In the genomic region with DNA sequence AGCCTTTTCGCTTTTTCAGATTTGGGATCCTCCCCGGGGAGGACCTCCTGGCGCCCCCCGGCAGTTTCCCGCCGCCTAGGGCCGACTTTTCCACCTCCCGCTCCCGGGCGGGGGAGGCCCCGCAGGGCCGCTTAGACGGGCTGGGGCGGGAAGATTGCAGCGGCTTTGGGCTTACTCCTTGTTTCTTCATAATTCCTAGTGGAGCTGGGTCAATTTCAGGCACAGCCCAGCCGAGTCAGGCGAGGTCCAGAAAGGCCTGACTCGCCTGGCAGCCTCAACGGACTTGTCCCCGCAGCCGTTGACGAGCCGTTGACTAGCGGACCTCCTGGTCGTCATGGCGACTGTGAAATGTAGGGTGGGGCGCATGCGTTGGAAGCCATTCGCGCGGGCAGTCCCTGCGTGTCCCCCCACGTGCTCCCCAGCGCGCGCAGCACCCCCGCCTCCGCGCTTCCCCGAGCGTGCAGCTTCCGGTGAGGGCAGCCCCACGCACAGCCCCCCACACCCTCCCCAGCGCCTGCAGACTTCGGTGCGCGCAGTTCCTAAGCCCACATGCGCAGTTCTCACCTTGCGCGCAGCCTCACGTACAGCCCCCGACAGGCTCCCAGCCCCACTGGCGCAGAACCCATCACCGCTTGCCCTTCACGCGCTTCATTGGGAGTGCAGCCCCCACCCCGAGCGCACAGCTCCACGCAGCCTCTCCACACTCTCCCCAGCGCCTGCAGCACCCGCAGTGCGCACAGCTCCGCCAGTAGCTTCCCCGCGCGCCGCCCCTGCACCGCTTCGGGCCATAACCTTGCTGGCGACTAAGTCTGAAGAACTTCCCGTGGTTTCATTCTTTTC, we compare ENCODE assay signal across 8 cellular contexts. TPM values are rescaled to one million over a fixed set of nuclear protein-coding genes. Genes with fewer than 3 reads are reported as not detected.
DNase-seq lines count a peak whose midpoint lies in the region; ATAC-seq and TF ChIP-seq lines count a peak whose summit lies in the region.
"Not testable (repeated sequence)": the region's sequence is repeated elsewhere in the genome, so short reads cannot be mapped to it uniquely, and the experiment has no call there.

No MANE protein-coding gene starts in this region.

- DNase-seq in A172 (ENCODE audit: low spot score): peak; percentile 56
- peak; percentile 27 for DNase-seq in NCI-H2107 (lab: John Stamatoyannopoulos, UW)
- DNase-seq in WERI-Rb-1: peak; percentile 90
- DNase-seq in brain microvascular endothelial cell: peak; percentile 47
- not testable (repeated sequence) for DNase-seq in skeletal muscle cell (ENCODE audit: low read depth)

- in situ Hi-C loops in brain microvascular endothelial cell (cut with HindIII; ENCODE audit: low pct_ligation_motif_present, low sequenced_read_pairs): not testable (repeated sequence)

- not testable (repeated sequence) for H3K36me3 ChIP-seq in WERI-Rb-1; brain microvascular endothelial cell (replicated peaks); iPS-18a (ENCODE audit: control insufficient read depth, low read depth, low read length)

- H3K9ac ChIP-seq in iPS-18a (ENCODE audit: low read length): peak overlapping the region; percentile 32

- H3K27ac ChIP-seq in WERI-Rb-1: peak overlapping the region; percentile 61
- not testable (repeated sequence) for H3K27ac ChIP-seq in brain microvascular endothelial cell; iPS-18a (ENCODE audit: low read length)

- not testable (repeated sequence) for H3K27me3 ChIP-seq in WERI-Rb-1 (ENCODE audit: insufficient read depth, low read depth, severe bottlenecking); brain microvascular endothelial cell (replicated peaks)
- peaks cover 30% of the 10 kb centered on the region for H3K27me3 ChIP-seq in iPS-18a (ENCODE audit: control insufficient read depth, insufficient read depth, low read length)

- not testable (repeated sequence) for H3K9me3 ChIP-seq in WERI-Rb-1 (ENCODE audit: severe bottlenecking); iPS-18a (ENCODE audit: control insufficient read depth, low read depth, low read length)

- not testable (repeated sequence) for TF ChIP-seq CTCF in WERI-Rb-1 (IDR thresholded peaks at IDR 0.05; ENCODE audit: low read depth, low read length); brain microvascular endothelial cell (IDR thresholded peaks at IDR 0.05; ENCODE audit: low read depth, low read length, missing control alignments)

- not testable (repeated sequence) for H3K4me1 ChIP-seq in iPS-18a (ENCODE audit: control insufficient read depth, low read depth, low read length)

- H3K4me3 ChIP-seq in WERI-Rb-1 (ENCODE audit: low read depth, low read length) (peak overlapping the region; percentile 85), brain microvascular endothelial cell (ENCODE audit: low read depth, low read length) (peak overlapping the region; percentile 63), iPS-18a (ENCODE audit: low read length) (peak overlapping the region; percentile 68), skeletal muscle cell (ENCODE audit: low read depth, low read length) (peak overlapping the region; percentile 56)

- peak; percentile 83 for ATAC-seq in GM18870 (IDR thresholded peaks at IDR 0.05; ENCODE audit: unreplicated experiment)
- ATAC-seq in HG03095 (IDR thresholded peaks at IDR 0.05; ENCODE audit: unreplicated experiment): peak; percentile 91

RNA-seq across cellular contexts. Expression of a gene that starts 17.1 kb away (rescaled TPM):
- total RNA-seq in A172 (2014; rRNA removed; shearing (Covaris generic)): 104 and 105 TPM in 2 replicates
